ENCODE assay signal across 8 cellular contexts in the genomic region with DNA sequence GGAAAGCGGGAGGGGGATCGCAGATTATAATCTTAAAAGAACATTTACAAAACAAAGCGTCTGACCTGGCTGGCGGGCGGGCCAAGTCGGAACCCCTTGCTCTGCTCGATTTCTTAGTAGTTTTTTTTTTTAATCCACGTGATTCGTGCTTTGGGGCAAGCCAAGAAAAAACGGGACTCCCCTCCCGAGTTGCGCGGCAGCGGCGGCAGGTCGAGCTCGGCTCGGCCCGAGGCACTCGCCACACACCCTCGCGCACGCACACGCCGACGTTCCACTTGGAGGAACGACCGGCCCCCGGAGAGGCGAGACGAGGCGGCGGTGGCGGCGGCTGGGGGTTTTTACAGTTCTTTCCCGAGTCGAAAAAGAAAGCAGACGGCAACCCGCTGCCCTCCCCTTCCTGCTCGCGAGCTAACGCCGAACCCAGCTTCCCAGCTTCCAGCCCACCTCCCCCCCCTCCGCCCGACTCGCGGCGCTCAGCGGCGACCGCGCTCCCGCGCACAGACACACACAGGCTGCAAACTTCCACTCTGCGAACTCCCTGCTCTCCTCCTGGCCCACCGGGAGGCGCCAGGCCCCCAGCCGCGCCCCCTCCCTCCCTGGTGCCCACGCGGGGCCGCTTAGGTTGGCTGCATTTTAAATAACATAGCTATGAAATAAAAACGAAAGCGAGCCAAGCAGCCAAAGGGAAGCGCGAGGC. TPM values are rescaled to one million over a fixed set of nuclear protein-coding genes. Genes with fewer than 3 reads are reported as not detected.
DNase-seq lines count a peak whose midpoint lies in the region; ATAC-seq and TF ChIP-seq lines count a peak whose summit lies in the region.

No MANE protein-coding gene starts in this region.

- H3K27me3 ChIP-seq in A673 (replicated peaks; ENCODE audit: insufficient read depth, low read depth, low read length, poor library complexity) (no peaks in the 10 kb centered on the region), H7 (ENCODE audit: control insufficient read depth, insufficient read depth, low read length) (peaks cover 38% of the 10 kb centered on the region; the same call in 1 of the 2 replicates), right lobe of liver (peaks cover 0 to 4% of the 10 kb centered on the region in 2 donors)

- intact Hi-C loops in A673 (cut with micrococcal nuclease; ENCODE audit: unreplicated experiment): loop anchor here (5.0 kb wide), 1 partner anchor 279 kb away; no protein-coding TSS in a partner anchor
- intact Hi-C loops in right lobe of liver (cut with DNase I): loop anchor here in 1 of 2 donors (5.0 kb wide), 1 partner anchor 76 kb away; no protein-coding TSS in a partner anchor

- POLR2A ChIA-PET in A673 (lab: Charles Lee; ENCODE audit: low non-redundant PET): interaction anchor here (0.6 kb wide), 1 partner anchor 9 kb away, joined by 3 read pairs; no protein-coding TSS in a partner anchor

- H3K9me3 ChIP-seq in A673 (ENCODE audit: low read depth, low read length, poor library complexity, severe bottlenecking) (no peaks in the 10 kb centered on the region), right lobe of liver (no peaks in the 10 kb centered on the region)

- no peaks in the 10 kb centered on the region for H3K36me3 ChIP-seq in A673 (ENCODE audit: insufficient read depth, low read length, poor library complexity, severe bottlenecking)
- no peaks in the 10 kb centered on the region for H3K36me3 ChIP-seq in H7 (replicated peaks; ENCODE audit: control insufficient read depth, insufficient read depth, low read length)
- H3K36me3 ChIP-seq in right lobe of liver: no peaks in the 10 kb centered on the region

- 2% methylated on average over 10 of the region's 66 CpGs for WGBS in right lobe of liver (ENCODE audit: insufficient coverage, low coverage, low lambda C conversion rate, missing lambda C conversion rate)

- H3K4me3 ChIP-seq in A673 (ENCODE audit: low read depth, low read length, poor library complexity, severe bottlenecking) (peak overlapping the region; percentile 64), H7 (ENCODE audit: insufficient read depth, low read depth, low read length) (peak overlapping the region; percentile 73), right lobe of liver (peak overlapping the region; percentile 65 to 74 (median 68))

- no peak for TF ChIP-seq POLR2A in right lobe of liver (IDR thresholded peaks at IDR 0.05)

- CTCF ChIA-PET in A673 (lab: Charles Lee): interaction anchor here (0.6 to 0.7 kb wide), 4 partner anchors 13 to 407 kb away, joined by 3 read pairs; no protein-coding TSS in a partner anchor

- H3K27ac ChIP-seq in A673 (ENCODE audit: low read depth, low read length, poor library complexity, severe bottlenecking) (peak overlapping the region; percentile 59), right lobe of liver (peak overlapping the region; percentile 75 to 90 (median 87))

- no peak for DNase-seq in A673 (ENCODE audit: low spot score)
- DNase-seq in H7: peak; percentile 88
- peak; percentile 37 for DNase-seq in UCSD-AML1 (lab: John Stamatoyannopoulos, UW; ENCODE audit: unreplicated experiment)
- DNase-seq in central memory CD4-positive, alpha-beta T cell: peak; percentile 71
- peak; percentile 55 to 68 (median 65) for DNase-seq in right lobe of liver
- peak; percentile 67 for DNase-seq in stimulated activated CD8-positive, alpha-beta memory T cell treated with anti-CD3 and anti-CD28 coated beads, Interleukin-4, amount 100 ng/mL, for 48 hours
- DNase-seq in SKM-1 (lab: John Stamatoyannopoulos, UW; ENCODE audit: unreplicated experiment): no peak

- BruUV-seq in A673 (replicated peaks; lab: Mats Ljungman, UMichigan): no TSS peak

- ATAC-seq in right lobe of liver (peak; percentile 13 to 30 (median 20)), HG03457 (IDR thresholded peaks at IDR 0.05; ENCODE audit: unreplicated experiment) (no peak)

- H3K4me1 ChIP-seq in A673 (ENCODE audit: insufficient read depth, low read length, poor library complexity, severe bottlenecking) (peaks cover 27% of the 10 kb centered on the region), right lobe of liver (peaks cover 0 to 11% (median 3%) of the 10 kb centered on the region in 4 donors)

- TF ChIP-seq CTCF in A673 (conservative IDR thresholded peaks at IDR 0.05; ENCODE audit: low read depth, low read length) (no peak), right lobe of liver (IDR thresholded peaks at IDR 0.05) (no peak)

RNA-seq across cellular contexts. Expression of gene BCOR, which starts 1.2 kb away (rescaled TPM):
- total RNA-seq in A673 (2021): 58.8 and 59.0 TPM in 2 replicates
- total RNA-seq in H7 (2014; rRNA removed; shearing (Covaris generic)): 32.5 and 51.0 TPM in 2 replicates
- 10 to 100 TPM in 4 of 6 experiments, 1 to 10 TPM in 2; 9.4 to 16.6 (median 12.0) TPM for total RNA-seq in right lobe of liver

Comparison
In these comparisons a context has a peak if more than half of its experiments do, and no peak if none do; other contexts are left out.
1. DNase-seq: peak in H7 (single experiment), UCSD-AML1 (single experiment), central memory CD4-positive, alpha-beta T cell (single experiment), right lobe of liver (3 of 3) and stimulated activated CD8-positive, alpha-beta memory T cell treated with anti-CD3 and anti-CD28 coated beads, Interleukin-4, amount 100 ng/mL, for 48 hours (single experiment); none in A673 (single experiment) and SKM-1 (single experiment).
2. Peak in every context shown above with its lines, with median percentiles within 50 percentile points of each other: H3K4me3 ChIP-seq.